Comparison of ENCODE assay signal across 8 cellular contexts in the genomic region with DNA sequence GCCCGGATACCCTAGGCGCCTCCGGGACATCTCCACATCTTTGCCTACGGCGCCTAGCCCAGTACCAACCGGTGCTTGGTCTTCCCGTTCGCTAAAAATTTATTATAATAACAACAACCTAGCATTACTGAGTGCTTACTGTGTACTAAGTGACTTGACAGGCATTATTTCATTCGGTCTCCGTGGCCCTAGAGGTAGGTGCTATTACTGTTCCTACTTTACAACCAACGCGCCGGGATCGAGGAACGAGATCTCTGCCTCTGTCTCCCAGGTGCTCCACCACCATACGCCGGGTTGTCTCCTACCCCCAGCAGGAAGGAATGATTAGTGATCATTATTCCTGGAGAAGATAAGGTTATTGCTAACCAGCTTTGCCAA. TPM values are rescaled to one million over a fixed set of nuclear protein-coding genes. Genes with fewer than 3 reads are reported as not detected.
A peak's percentile ranks its signal among the peaks of the same experiment; 100 is the strongest.
DNase-seq lines count a peak whose midpoint lies in the region; ATAC-seq and TF ChIP-seq lines count a peak whose summit lies in the region.

No MANE protein-coding gene starts in this region.

- ATAC-seq in activated naive CD8-positive, alpha-beta T cell treated with anti-CD3 and anti-CD28 coated beads, Interleukin-2, amount 10 ng/mL, durations not matched to agents 7 days and 5 days (ENCODE audit: low read depth): no peak
- ATAC-seq in stimulated activated naive B cell treated with anti-CD40 and anti-IgM and Interleukin-4, amounts not matched to agents 10 μg/mL and 1 μg/mL and 100 μg/mL, for 72 hours (replicated peaks): peak; percentile 35

- H3K36me3 ChIP-seq in A673 (ENCODE audit: insufficient read depth, low read length, poor library complexity, severe bottlenecking): no peaks in the 10 kb centered on the region

- TSS peak; percentile 33 for BruUV-seq in A673 (replicated peaks; lab: Mats Ljungman, UMichigan)

- H3K36me3 Mint-ChIP-seq in activated naive CD8-positive, alpha-beta T cell treated with anti-CD3 and anti-CD28 coated beads, Interleukin-2, amount 10 ng/mL, durations not matched to agents 7 days and 5 days: no peaks in the 10 kb centered on the region
- no peaks in the 10 kb centered on the region for H3K36me3 Mint-ChIP-seq in immature natural killer cell
- H3K36me3 Mint-ChIP-seq in stimulated activated naive B cell treated with anti-CD40 and anti-IgM and Interleukin-4, amounts not matched to agents 10 μg/mL and 1 μg/mL and 100 μg/mL, for 72 hours: no peaks in the 10 kb centered on the region

- H3K27me3 ChIP-seq in A673 (replicated peaks; ENCODE audit: insufficient read depth, low read depth, low read length, poor library complexity): peaks cover 4% of the 10 kb centered on the region

- peaks cover 27% of the 10 kb centered on the region for H3K4me1 ChIP-seq in A673 (ENCODE audit: insufficient read depth, low read length, poor library complexity, severe bottlenecking)

- H3K4me1 Mint-ChIP-seq in activated naive CD8-positive, alpha-beta T cell treated with anti-CD3 and anti-CD28 coated beads, Interleukin-2, amount 10 ng/mL, durations not matched to agents 7 days and 5 days: peaks cover 8% of the 10 kb centered on the region
- peaks cover 12 to 13% of the 10 kb centered on the region in 2 donors for H3K4me1 Mint-ChIP-seq in immature natural killer cell
- peaks cover 9 to 36% of the 10 kb centered on the region in 2 donors for H3K4me1 Mint-ChIP-seq in stimulated activated naive B cell treated with anti-CD40 and anti-IgM and Interleukin-4, amounts not matched to agents 10 μg/mL and 1 μg/mL and 100 μg/mL, for 72 hours

- H3K27me3 Mint-ChIP-seq in activated naive CD8-positive, alpha-beta T cell treated with anti-CD3 and anti-CD28 coated beads, Interleukin-2, amount 10 ng/mL, durations not matched to agents 7 days and 5 days: peaks cover 30% of the 10 kb centered on the region
- peaks cover 0 to 7% (median 5%) of the 10 kb centered on the region in 3 donors for H3K27me3 Mint-ChIP-seq in immature natural killer cell (ENCODE audit: low read depth in 3 of 3)
- peaks cover 5 to 16% of the 10 kb centered on the region in 2 donors for H3K27me3 Mint-ChIP-seq in stimulated activated naive B cell treated with anti-CD40 and anti-IgM and Interleukin-4, amounts not matched to agents 10 μg/mL and 1 μg/mL and 100 μg/mL, for 72 hours

- peak overlapping the region; percentile 84 for H3K4me3 Mint-ChIP-seq in activated naive CD8-positive, alpha-beta T cell treated with anti-CD3 and anti-CD28 coated beads, Interleukin-2, amount 10 ng/mL, durations not matched to agents 7 days and 5 days
- H3K4me3 Mint-ChIP-seq in immature natural killer cell: peak overlapping the region; percentile 87 to 92 (median 91)
- peak overlapping the region; percentile 89 to 94 for H3K4me3 Mint-ChIP-seq in stimulated activated naive B cell treated with anti-CD40 and anti-IgM and Interleukin-4, amounts not matched to agents 10 μg/mL and 1 μg/mL and 100 μg/mL, for 72 hours

- H3K4me3 ChIP-seq in A673 (ENCODE audit: low read depth, low read length, poor library complexity, severe bottlenecking): peak overlapping the region; percentile 87

- peak overlapping the region; percentile 25 for H3K27ac Mint-ChIP-seq in activated naive CD8-positive, alpha-beta T cell treated with anti-CD3 and anti-CD28 coated beads, Interleukin-2, amount 10 ng/mL, durations not matched to agents 7 days and 5 days
- peak overlapping the region; percentile 48 to 84 (median 72) for H3K27ac Mint-ChIP-seq in immature natural killer cell
- H3K27ac Mint-ChIP-seq in stimulated activated naive B cell treated with anti-CD40 and anti-IgM and Interleukin-4, amounts not matched to agents 10 μg/mL and 1 μg/mL and 100 μg/mL, for 72 hours: peak overlapping the region; percentile 73

- H3K27ac ChIP-seq in A673 (ENCODE audit: low read depth, low read length, poor library complexity, severe bottlenecking): peak overlapping the region; percentile 89

- DNase-seq in A673 (ENCODE audit: low spot score) (no peak), GM19238 (ENCODE audit: insufficient read length, low spot score) (peak; percentile 44), HS-27A (ENCODE audit: low read depth) (peak; percentile 22), immature natural killer cell (no peak), D341Med (ENCODE audit: low spot score) (no peak), retina (no peak)
- DNase-seq in activated naive CD8-positive, alpha-beta T cell treated with anti-CD3 and anti-CD28 coated beads, Interleukin-2, amount 10 ng/mL, durations not matched to agents 7 days and 5 days: no peak
- DNase-seq in stimulated activated naive B cell treated with anti-CD40 and anti-IgM and Interleukin-4, amounts not matched to agents 10 μg/mL and 1 μg/mL and 100 μg/mL, for 72 hours: no peak

- no peaks in the 10 kb centered on the region for H3K9me3 Mint-ChIP-seq in activated naive CD8-positive, alpha-beta T cell treated with anti-CD3 and anti-CD28 coated beads, Interleukin-2, amount 10 ng/mL, durations not matched to agents 7 days and 5 days
- H3K9me3 Mint-ChIP-seq in immature natural killer cell: no peaks in the 10 kb centered on the region
- H3K9me3 Mint-ChIP-seq in stimulated activated naive B cell treated with anti-CD40 and anti-IgM and Interleukin-4, amounts not matched to agents 10 μg/mL and 1 μg/mL and 100 μg/mL, for 72 hours: no peaks in the 10 kb centered on the region

- no peaks in the 10 kb centered on the region for H3K9me3 ChIP-seq in A673 (ENCODE audit: low read depth, low read length, poor library complexity, severe bottlenecking)

- CTCF ChIA-PET in A673 (lab: Charles Lee): no interaction called here

- no peak for TF ChIP-seq CTCF in A673 (conservative IDR thresholded peaks at IDR 0.05; ENCODE audit: low read depth, low read length)

- POLR2A ChIA-PET in A673 (lab: Charles Lee; ENCODE audit: low non-redundant PET): no interaction called here
- POLR2A ChIA-PET in activated naive CD8-positive, alpha-beta T cell treated with anti-CD3 and anti-CD28 coated beads, Interleukin-2, amount 10 ng/mL, durations not matched to agents 7 days and 5 days (lab: Charles Lee): interaction anchor here (0.6 to 1.4 kb wide), 3 partner anchors 22 to 432 kb away, joined by 4 to 14 read pairs (median 11); no protein-coding TSS in a partner anchor

- intact Hi-C loops in A673 (cut with micrococcal nuclease; ENCODE audit: unreplicated experiment): no loop called here

RNA-seq across cellular contexts. Expression of a gene that starts 0.7 kb away (rescaled TPM):
- total RNA-seq in A673 (2021): 34.1 and 36.2 TPM in 2 replicates
- 100 to 1,000 TPM; 160 to 161 TPM for total RNA-seq in activated naive CD8-positive, alpha-beta T cell treated with anti-CD3 and anti-CD28 coated beads, Interleukin-2, amount 10 ng/mL, durations not matched to agents 7 days and 5 days
- polyA plus RNA-seq in immature natural killer cell: 100 to 1,000 TPM; 110 to 169 (median 167) TPM

Comparison
In these comparisons a context has a peak if more than half of its experiments do, and no peak if none do; other contexts are left out.
1. DNase-seq: peak in GM19238 (single experiment) and HS-27A (single experiment); none in A673 (single experiment), activated naive CD8-positive, alpha-beta T cell treated with anti-CD3 and anti-CD28 coated beads, Interleukin-2, amount 10 ng/mL, durations not matched to agents 7 days and 5 days (single experiment), immature natural killer cell (0 of 3), stimulated activated naive B cell treated with anti-CD40 and anti-IgM and Interleukin-4, amounts not matched to agents 10 μg/mL and 1 μg/mL and 100 μg/mL, for 72 hours (single experiment), D341Med (single experiment) and retina (single experiment).
2. Peak in every context shown above with its lines, with median percentiles within 50 percentile points of each other: H3K27ac Mint-ChIP-seq and H3K4me3 Mint-ChIP-seq.